32 cellular contexts compared by ENCODE assay signal in genomic region chr3:167729591-167729990, GRCh38. TPM values are rescaled to one million over a fixed set of nuclear protein-coding genes. Genes with fewer than 3 reads are reported as not detected.
DNase-seq lines count a peak whose midpoint lies in the region; TF ChIP-seq lines count a peak whose summit lies in the region.
"Had no signal": no experiment of that assay in that cellular context is flagged by ENCODE, and none has a peak within 500 bp of the region (broad histone marks: within the 10 kb centered on the region; RNA-seq: fewer than 3 reads in every experiment).

No MANE protein-coding gene starts in this region.

- DNase-seq in A673 (ENCODE audit: low spot score) (peak; percentile 43), fibroblast of pulmonary artery (ENCODE audit: low read depth) (peak; percentile 13), COR-L47 (lab: John Stamatoyannopoulos, UW) (no peak), NCI-H1694 treated with DMSO at 0.1 percent for 48 hours (lab: John Stamatoyannopoulos, UW) (no peak)
- DNase-seq in CD8-positive, alpha-beta memory T cell, result no peak
- DNase-seq in activated CD4-positive, alpha-beta T cell treated with anti-CD3 and anti-CD28 coated beads for 4 hours, result no peak
- DNase-seq: activated CD4-positive, alpha-beta T cell treated with anti-CD3 and anti-CD28 coated beads for 48 hours; activated effector memory CD4-positive, alpha-beta T cell treated with Interleukin-2 at 50 U/mL for 16 hours; activated T-cell treated with anti-CD3 and anti-CD28 coated beads for 4 hours; anterior cingulate cortex; Calu3; caudate nucleus; cortex of kidney; effector memory CD4-positive, alpha-beta T cell; foreskin melanocyte; heart right ventricle; kidney; naive thymus-derived CD4-positive, alpha-beta T cell; NCI-H1694; NCI-H526; right lobe of liver; SHP77 treated with DMSO at 0.1 percent for 48 hours; stimulated activated CD4-positive, alpha-beta T cell treated with anti-CD3 and anti-CD28 coated beads, Interleukin-4, amount 100 ng/mL, for 24 hours; SW 1271; T-helper 9 cell; thyroid gland had no signal

- peaks cover 97% of the 10 kb centered on the region for H3K79me2 ChIP-seq in SU-DHL-6 (ENCODE audit: insufficient read depth, low read length)

- H3K9me2 ChIP-seq in SU-DHL-6 (replicated peaks; ENCODE audit: insufficient read depth, low read length), result no peaks in the 10 kb centered on the region

- H3K4me3 Mint-ChIP-seq in CD8-positive, alpha-beta memory T cell, result no peak overlapping the region
- H3K4me3 Mint-ChIP-seq: activated naive CD8-positive, alpha-beta T cell; GM23338 had no signal

- CTCF ChIA-PET in A673 (lab: Charles Lee), result no interaction called here
- CTCF ChIA-PET in CD8-positive, alpha-beta memory T cell (lab: Charles Lee), result no interaction called here

- H3K4me2 ChIP-seq in SU-DHL-6 (ENCODE audit: low read depth, low read length, poor library complexity, severe bottlenecking), result peak overlapping the region; percentile 13
- H3K4me2 ChIP-seq: GM23338 had no signal

- TF ChIP-seq CTCF in A673 (conservative IDR thresholded peaks at IDR 0.05; ENCODE audit: low read depth, low read length) (no peak), SU-DHL-6 (IDR thresholded peaks at IDR 0.05; ENCODE audit: insufficient read depth, low read length, poor library complexity, severe bottlenecking) (no peak), fibroblast of pulmonary artery (IDR thresholded peaks at IDR 0.05; ENCODE audit: low read length, missing control alignments) (no peak)

- H3K4me3 ChIP-seq in A673 (ENCODE audit: low read depth, low read length, poor library complexity, severe bottlenecking) (no peak overlapping the region), SU-DHL-6 (ENCODE audit: insufficient read depth, low read length, poor library complexity, severe bottlenecking) (no peak overlapping the region), fibroblast of pulmonary artery (replicated peaks; ENCODE audit: low read depth, low read length) (no peak overlapping the region)
- no peak overlapping the region for H3K4me3 ChIP-seq in CD8-positive, alpha-beta memory T cell (ENCODE audit: low read length)
- H3K4me3 ChIP-seq: BLaER1 treated with 17β-estradiol and CSF1 and Interleukin-3, amounts not matched to agents 10 nM and 100 nM; GM23338; heart right ventricle; right lobe of liver; thyroid gland had no signal

- H3K27ac ChIP-seq in A673 (ENCODE audit: low read depth, low read length, poor library complexity, severe bottlenecking) (no peak overlapping the region), SU-DHL-6 (ENCODE audit: low read depth, low read length) (no peak overlapping the region)
- peak overlapping the region; percentile 86 for H3K27ac ChIP-seq in CD8-positive, alpha-beta memory T cell (ENCODE audit: low read depth, low read length)
- H3K27ac ChIP-seq: BLaER1 treated with 17β-estradiol and CSF1 and Interleukin-3, amounts not matched to agents 10 nM and 100 nM; neutrophil; right lobe of liver; thyroid gland; VCaP had no signal

- H3K9me3 ChIP-seq in A673 (ENCODE audit: low read depth, low read length, poor library complexity, severe bottlenecking), result no peaks in the 10 kb centered on the region
- no peaks in the 10 kb centered on the region for H3K9me3 ChIP-seq in CD8-positive, alpha-beta memory T cell (ENCODE audit: low read length)
- no peaks in the 10 kb centered on the region for H3K9me3 ChIP-seq in SU-DHL-6 (ENCODE audit: insufficient read depth, low read length)
- H3K9me3 ChIP-seq: BLaER1 treated with 17β-estradiol and CSF1 and Interleukin-3, amounts not matched to agents 10 nM and 100 nM; heart right ventricle; neutrophil; right lobe of liver; thyroid gland had no signal

- peaks cover 0 to 12% (median 2%) of the 10 kb centered on the region in 3 donors for H3K36me3 Mint-ChIP-seq in CD8-positive, alpha-beta memory T cell
- H3K36me3 Mint-ChIP-seq: activated naive CD8-positive, alpha-beta T cell had no signal

- H3K27ac Mint-ChIP-seq in CD8-positive, alpha-beta memory T cell, result peak overlapping the region in 1 of 8 donors; percentile 14
- H3K27ac Mint-ChIP-seq: activated naive CD8-positive, alpha-beta T cell; GM23338; naive thymus-derived CD4-positive, alpha-beta T cell had no signal

- no TSS peak for BruUV-seq in A673 (replicated peaks; lab: Mats Ljungman, UMichigan)

- no peaks in the 10 kb centered on the region; the same call in 1 of the 2 replicates for H3F3A ChIP-seq in SU-DHL-6 (ENCODE audit: insufficient read depth)

- intact Hi-C loops in A673 (cut with micrococcal nuclease; ENCODE audit: unreplicated experiment), result no loop called here

- no peak overlapping the region for H3K9ac ChIP-seq in SU-DHL-6 (ENCODE audit: low read length)
- H3K9ac ChIP-seq: BLaER1 treated with 17β-estradiol and CSF1 and Interleukin-3, amounts not matched to agents 10 nM and 100 nM had no signal

- peaks cover 18% of the 10 kb centered on the region for H3K4me1 ChIP-seq in A673 (ENCODE audit: insufficient read depth, low read length, poor library complexity, severe bottlenecking)
- H3K4me1 ChIP-seq in CD8-positive, alpha-beta memory T cell (ENCODE audit: insufficient read depth, low read length), result peaks cover 66% of the 10 kb centered on the region

- H3K9me3 Mint-ChIP-seq in CD8-positive, alpha-beta memory T cell, result no peaks in the 10 kb centered on the region
- H3K9me3 Mint-ChIP-seq: GM23338; naive thymus-derived CD4-positive, alpha-beta T cell had no signal

- no peak overlapping the region for H2AFZ ChIP-seq in SU-DHL-6 (ENCODE audit: low read depth, low read length, severe bottlenecking)
- H2AFZ ChIP-seq: GM23338 had no signal

- peaks cover 35 to 59% (median 52%) of the 10 kb centered on the region in 3 donors for H3K4me1 Mint-ChIP-seq in CD8-positive, alpha-beta memory T cell

- H3K36me3 ChIP-seq in A673 (ENCODE audit: insufficient read depth, low read length, poor library complexity, severe bottlenecking), result no peaks in the 10 kb centered on the region
- no peaks in the 10 kb centered on the region for H3K36me3 ChIP-seq in CD8-positive, alpha-beta memory T cell (ENCODE audit: insufficient read depth, low read length)
- no peaks in the 10 kb centered on the region for H3K36me3 ChIP-seq in SU-DHL-6 (ENCODE audit: low read length)
- H3K36me3 ChIP-seq: neutrophil, right lobe of liver, thyroid gland had no signal

- POLR2A ChIA-PET in A673 (lab: Charles Lee; ENCODE audit: low non-redundant PET), result no interaction called here
- POLR2A ChIA-PET in CD8-positive, alpha-beta memory T cell (lab: Charles Lee), result no interaction called here

- peaks cover 39% of the 10 kb centered on the region for H4K20me1 ChIP-seq in SU-DHL-6 (ENCODE audit: low read depth, low read length)

- H3K27me3 ChIP-seq in A673 (replicated peaks; ENCODE audit: insufficient read depth, low read depth, low read length, poor library complexity) (no peaks in the 10 kb centered on the region), SU-DHL-6 (ENCODE audit: low read length) (no peaks in the 10 kb centered on the region)
- H3K27me3 ChIP-seq in CD8-positive, alpha-beta memory T cell (ENCODE audit: insufficient read depth, low read length, poor library complexity, severe bottlenecking), result no peaks in the 10 kb centered on the region
- H3K27me3 ChIP-seq: BLaER1 treated with 17β-estradiol and CSF1 and Interleukin-3, amounts not matched to agents 10 nM and 100 nM; heart right ventricle; neutrophil; right lobe of liver; thyroid gland had no signal

- no peaks in the 10 kb centered on the region for H3K27me3 Mint-ChIP-seq in CD8-positive, alpha-beta memory T cell
- H3K27me3 Mint-ChIP-seq: activated naive CD8-positive, alpha-beta T cell; naive thymus-derived CD4-positive, alpha-beta T cell had no signal

RNA-seq across cellular contexts. Expression of gene PDCD10, which starts 5.1 kb away (rescaled TPM):
- 43.9 and 47.0 TPM in 2 replicates for total RNA-seq in A673 (2021)
- total RNA-seq in CD8-positive, alpha-beta memory T cell, result 10 to 100 TPM; 78.7 to 81.3 TPM
- 95.1 TPM for polyA plus RNA-seq in CD8-positive, alpha-beta memory T cell

RNA-seq across cellular contexts. Expression of gene SERPINI1, which starts 5.9 kb away (rescaled TPM):
- 0.30 and 0.63 TPM in 2 replicates for total RNA-seq in A673 (2021)
- 1 to 10 TPM; 1.7 to 1.9 TPM for total RNA-seq in CD8-positive, alpha-beta memory T cell
- 13.7 TPM for polyA plus RNA-seq in CD8-positive, alpha-beta memory T cell

Comparison
In these comparisons a context has a peak if more than half of its experiments do, and no peak if none do; other contexts are left out.
1. DNase-seq: peak in A673 (single experiment) and fibroblast of pulmonary artery (single experiment); none in CD8-positive, alpha-beta memory T cell (0 of 5), activated CD4-positive, alpha-beta T cell treated with anti-CD3 and anti-CD28 coated beads for 4 hours (0 of 2), COR-L47 (single experiment) and NCI-H1694 treated with DMSO at 0.1 percent for 48 hours (single experiment).